Comparison of ENCODE assay signal across 24 cellular contexts in genomic region chr1:5343256-5344020, GRCh38.
"Had no signal": no experiment of that assay in that cellular context is flagged by ENCODE, and none has a peak within 500 bp of the region (broad histone marks: within the 10 kb centered on the region; RNA-seq: fewer than 3 reads in every experiment).

No MANE protein-coding gene starts in this region.

- H3K4me2 ChIP-seq: neural progenitor cell had no signal

- DNase-seq: effector CD8-positive, alpha-beta T cell; endodermal cell; foreskin keratinocyte; glutamatergic neuron; heart right ventricle; hippocampal formation; kidney glomerular epithelial cell; left colon; left ventricle myocardium superior; lower lobe of right lung; mucosa of descending colon; naive B cell; nucleus accumbens; stimulated activated CD4-positive, alpha-beta T cell treated with anti-CD3 and anti-CD28 coated beads, Interleukin-2, amount 100 ng/mL, for 24 hours; stimulated activated CD4-positive, alpha-beta T cell treated with anti-CD3 and anti-CD28 coated beads, Interleukin-4, amount 100 ng/mL, for 24 hours; stimulated activated naive CD8-positive, alpha-beta T cell treated with anti-CD3 and anti-CD28 coated beads, Interleukin-15, Interleukin-2, amounts not matched to agents 100 U/mL and 50 U/mL, for 24 hours; substantia nigra; testis; tibial artery had no signal

- H3K4me3 ChIP-seq: heart right ventricle, lower lobe of right lung, mucosa of descending colon, neural progenitor cell, prostate gland, right atrium auricular region, testis, tibial artery, upper lobe of left lung had no signal

- H3K9ac ChIP-seq: neural progenitor cell had no signal

- H3K27me3 ChIP-seq: foreskin keratinocyte, neural progenitor cell, right atrium auricular region, testis, tibial artery, upper lobe of left lung had no signal

- H3K9me3 ChIP-seq: heart right ventricle, lower lobe of right lung, mucosa of descending colon, prostate gland, right atrium auricular region, testis, tibial artery, upper lobe of left lung had no signal

- H3K27ac ChIP-seq: epithelial cell of prostate, foreskin keratinocyte, heart right ventricle, lower lobe of right lung, neural progenitor cell, prostate gland, right atrium auricular region, testis, tibial artery, upper lobe of left lung had no signal

- H3K4me1 ChIP-seq: foreskin keratinocyte, heart right ventricle, lower lobe of right lung, neural progenitor cell, prostate gland, right atrium auricular region, testis, tibial artery, upper lobe of left lung had no signal

- H3K36me3 ChIP-seq: heart right ventricle, lower lobe of right lung, neural progenitor cell, prostate gland, right atrium auricular region, tibial artery, upper lobe of left lung had no signal
